ENCODE assay signal across 11 cellular contexts in the genomic region with DNA sequence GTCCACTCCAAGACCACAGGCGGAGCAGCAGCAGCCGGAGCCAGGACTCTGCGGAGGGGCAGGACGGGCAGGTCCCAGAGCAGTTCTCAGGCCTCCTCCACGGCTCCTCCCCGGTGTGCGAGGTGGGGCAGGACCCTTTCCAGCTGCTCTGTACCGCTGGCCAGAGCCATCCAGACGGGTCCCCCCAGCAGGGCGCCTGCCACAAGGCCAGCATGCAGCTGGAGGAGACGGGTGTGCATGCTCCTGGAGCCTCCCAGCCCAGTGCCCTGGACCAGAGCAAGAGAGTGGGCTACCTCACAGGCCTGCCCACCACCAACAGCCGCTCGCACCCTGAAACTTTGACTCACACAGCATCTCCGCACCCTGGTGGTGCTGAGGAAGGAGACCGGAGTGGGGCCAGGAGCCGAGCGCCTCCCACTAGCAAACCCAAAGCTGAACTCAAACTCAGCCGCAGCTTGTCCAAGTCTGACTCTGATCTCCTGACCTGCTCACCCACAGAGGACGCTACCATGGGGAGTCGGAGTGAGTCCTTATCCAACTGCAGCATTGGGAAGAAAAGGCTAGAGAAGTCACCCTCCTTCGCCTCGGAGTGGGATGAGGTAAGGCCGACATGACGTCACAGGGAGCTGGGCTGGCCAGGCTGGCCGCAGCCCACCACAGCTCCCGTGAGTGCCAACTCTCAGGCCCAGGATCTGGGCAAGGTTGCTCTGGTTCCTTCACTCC.
DNase-seq lines count a peak whose midpoint lies in the region; ATAC-seq and TF ChIP-seq lines count a peak whose summit lies in the region.
"Had no signal": no experiment of that assay in that cellular context is flagged by ENCODE, and none has a peak within 500 bp of the region (broad histone marks: within the 10 kb centered on the region; RNA-seq: fewer than 3 reads in every experiment).

No MANE protein-coding gene starts in this region.

- intact Hi-C loops in tibial artery (cut with DNase I; ENCODE audit: low total_unique reads), result loop anchor here (10.0 kb wide), 1 partner anchor 237 kb away; a partner anchor contains a TSS

- H3K27ac ChIP-seq in adipose tissue (ENCODE audit: low read depth, low read length), result peak overlapping the region; percentile 32
- peak overlapping the region; percentile 92 to 96 for H3K27ac ChIP-seq in tibial artery

- no peaks in the 10 kb centered on the region for H3K27me3 ChIP-seq in tibial artery

- peaks cover 58% of the 10 kb centered on the region for H3K4me1 Mint-ChIP-seq in nephron progenitor cell
- H3K4me1 Mint-ChIP-seq: activated naive CD8-positive, alpha-beta T cell treated with anti-CD3 and anti-CD28 coated beads, Interleukin-2, amount 10 ng/mL, durations not matched to agents 7 days and 5 days had no signal

- H3K4me3 ChIP-seq in foreskin fibroblast (ENCODE audit: low read depth in 1 of 2, low read length in 2 of 2), result peak overlapping the region; percentile 23 to 35
- H3K4me3 ChIP-seq in tibial artery, result peak overlapping the region; percentile 61 to 68

- ATAC-seq in GM21723 (IDR thresholded peaks at IDR 0.05; ENCODE audit: unreplicated experiment) (no peak), SK-N-SH treated with all-trans-retinoic acid at 6 μM for 48 hours (no peak)

- H3K4me1 ChIP-seq in tibial artery, result peaks cover 0 to 68% (median 44%) of the 10 kb centered on the region in 4 donors

- TF ChIP-seq CTCF in foreskin fibroblast (IDR thresholded peaks at IDR 0.05; ENCODE audit: low read depth, low read length) (no peak), nephron progenitor cell (IDR thresholded peaks at IDR 0.05) (no peak), tibial artery (IDR thresholded peaks at IDR 0.05) (peak; percentile 10 to 22)

- peaks cover 27% of the 10 kb centered on the region for H3K36me3 Mint-ChIP-seq in nephron progenitor cell (ENCODE audit: low read depth)
- H3K36me3 Mint-ChIP-seq: activated naive CD8-positive, alpha-beta T cell treated with anti-CD3 and anti-CD28 coated beads, Interleukin-2, amount 10 ng/mL, durations not matched to agents 7 days and 5 days had no signal

- no peaks in the 10 kb centered on the region for H3K9me3 ChIP-seq in tibial artery

- DNase-seq in foreskin fibroblast (peak in 1 of 2 donors; percentile 28), nephron progenitor cell (peak; percentile 8), tibial artery (peak; percentile 57 to 81), G401 (ENCODE audit: low spot score) (no peak), NCI-H2227 treated with DMSO at 0.1 percent for 48 hours (lab: John Stamatoyannopoulos, UW) (no peak)
- DNase-seq: activated CD4-positive, alpha-beta T cell treated with anti-CD3 and anti-CD28 coated beads for 1 hour; activated naive CD8-positive, alpha-beta T cell treated with anti-CD3 and anti-CD28 coated beads, Interleukin-2, amount 10 ng/mL, durations not matched to agents 7 days and 5 days; NCI-H146 had no signal

- WGBS in adipose tissue, 3 donors, result 39 to 68% (median 39%) methylated on average over 25 to 26 of the region's 26 CpGs

- H3K4me3 Mint-ChIP-seq in nephron progenitor cell, result peak overlapping the region; percentile 58
- H3K4me3 Mint-ChIP-seq: activated naive CD8-positive, alpha-beta T cell treated with anti-CD3 and anti-CD28 coated beads, Interleukin-2, amount 10 ng/mL, durations not matched to agents 7 days and 5 days had no signal

- H3K36me3 ChIP-seq in tibial artery, result no peaks in the 10 kb centered on the region

- no peaks in the 10 kb centered on the region for H3K9me3 Mint-ChIP-seq in nephron progenitor cell
- H3K9me3 Mint-ChIP-seq: activated naive CD8-positive, alpha-beta T cell treated with anti-CD3 and anti-CD28 coated beads, Interleukin-2, amount 10 ng/mL, durations not matched to agents 7 days and 5 days had no signal

- H3K27me3 Mint-ChIP-seq in nephron progenitor cell (ENCODE audit: low read depth, poor library complexity), result peaks cover 2% of the 10 kb centered on the region
- H3K27me3 Mint-ChIP-seq: activated naive CD8-positive, alpha-beta T cell treated with anti-CD3 and anti-CD28 coated beads, Interleukin-2, amount 10 ng/mL, durations not matched to agents 7 days and 5 days had no signal

- in situ Hi-C loops in G401 (cut with HindIII; ENCODE audit: low sequenced_read_pairs), result no loop called here

- peak overlapping the region; percentile 96 for H3K27ac Mint-ChIP-seq in nephron progenitor cell
- H3K27ac Mint-ChIP-seq: activated naive CD8-positive, alpha-beta T cell treated with anti-CD3 and anti-CD28 coated beads, Interleukin-2, amount 10 ng/mL, durations not matched to agents 7 days and 5 days had no signal

TF ChIP-seq in SK-N-SH treated with all-trans-retinoic acid at 6 μM for 48 hours, 23 proteins besides CTCF, POLR2A, EP300 and RAD21:
- TF ChIP-seq TCF4 (CRISPR knock-in tag; IDR thresholded peaks at IDR 0.05; ENCODE audit: borderline replicate concordance) (no peak), ARNTL (CRISPR knock-in tag; IDR thresholded peaks at IDR 0.05; ENCODE audit: borderline replicate concordance, low read depth) (no peak), OSR1 (CRISPR knock-in tag; IDR thresholded peaks at IDR 0.05) (no peak), ISL1 (CRISPR knock-in tag; IDR thresholded peaks at IDR 0.05) (no peak), CSDC2 (CRISPR knock-in tag; IDR thresholded peaks at IDR 0.05) (no peak), ZNF565 (CRISPR knock-in tag; conservative IDR thresholded peaks at IDR 0.05; ENCODE audit: low read depth) (no peak), ZFP3 (CRISPR knock-in tag; IDR thresholded peaks at IDR 0.05) (no peak), ZNF8 (CRISPR knock-in tag; IDR thresholded peaks at IDR 0.05) (no peak), PPARA (CRISPR knock-in tag; IDR thresholded peaks at IDR 0.05; ENCODE audit: borderline replicate concordance) (no peak), RARB (CRISPR knock-in tag; IDR thresholded peaks at IDR 0.05) (no peak), GLIS3 (CRISPR knock-in tag; IDR thresholded peaks at IDR 0.05) (no peak)
- TF ChIP-seq, protein P1, sequence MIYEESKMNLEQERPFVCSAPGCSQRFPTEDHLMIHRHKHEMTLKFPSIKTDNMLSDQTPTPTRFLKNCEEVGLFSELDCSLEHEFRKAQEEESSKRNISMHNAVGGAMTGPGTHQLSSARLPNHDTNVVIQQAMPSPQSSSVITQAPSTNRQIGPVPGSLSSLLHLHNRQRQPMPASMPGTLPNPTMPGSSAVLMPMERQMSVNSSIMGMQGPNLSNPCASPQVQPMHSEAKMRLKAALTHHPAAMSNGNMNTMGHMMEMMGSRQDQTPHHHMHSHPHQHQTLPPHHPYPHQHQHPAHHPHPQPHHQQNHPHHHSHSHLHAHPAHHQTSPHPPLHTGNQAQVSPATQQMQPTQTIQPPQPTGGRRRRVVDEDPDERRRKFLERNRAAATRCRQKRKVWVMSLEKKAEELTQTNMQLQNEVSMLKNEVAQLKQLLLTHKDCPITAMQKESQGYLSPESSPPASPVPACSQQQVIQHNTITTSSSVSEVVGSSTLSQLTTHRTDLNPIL (CRISPR knock-in tag; IDR thresholded peaks at IDR 0.05; ENCODE audit: low read depth), result no peak
- TF ChIP-seq, protein P2, sequence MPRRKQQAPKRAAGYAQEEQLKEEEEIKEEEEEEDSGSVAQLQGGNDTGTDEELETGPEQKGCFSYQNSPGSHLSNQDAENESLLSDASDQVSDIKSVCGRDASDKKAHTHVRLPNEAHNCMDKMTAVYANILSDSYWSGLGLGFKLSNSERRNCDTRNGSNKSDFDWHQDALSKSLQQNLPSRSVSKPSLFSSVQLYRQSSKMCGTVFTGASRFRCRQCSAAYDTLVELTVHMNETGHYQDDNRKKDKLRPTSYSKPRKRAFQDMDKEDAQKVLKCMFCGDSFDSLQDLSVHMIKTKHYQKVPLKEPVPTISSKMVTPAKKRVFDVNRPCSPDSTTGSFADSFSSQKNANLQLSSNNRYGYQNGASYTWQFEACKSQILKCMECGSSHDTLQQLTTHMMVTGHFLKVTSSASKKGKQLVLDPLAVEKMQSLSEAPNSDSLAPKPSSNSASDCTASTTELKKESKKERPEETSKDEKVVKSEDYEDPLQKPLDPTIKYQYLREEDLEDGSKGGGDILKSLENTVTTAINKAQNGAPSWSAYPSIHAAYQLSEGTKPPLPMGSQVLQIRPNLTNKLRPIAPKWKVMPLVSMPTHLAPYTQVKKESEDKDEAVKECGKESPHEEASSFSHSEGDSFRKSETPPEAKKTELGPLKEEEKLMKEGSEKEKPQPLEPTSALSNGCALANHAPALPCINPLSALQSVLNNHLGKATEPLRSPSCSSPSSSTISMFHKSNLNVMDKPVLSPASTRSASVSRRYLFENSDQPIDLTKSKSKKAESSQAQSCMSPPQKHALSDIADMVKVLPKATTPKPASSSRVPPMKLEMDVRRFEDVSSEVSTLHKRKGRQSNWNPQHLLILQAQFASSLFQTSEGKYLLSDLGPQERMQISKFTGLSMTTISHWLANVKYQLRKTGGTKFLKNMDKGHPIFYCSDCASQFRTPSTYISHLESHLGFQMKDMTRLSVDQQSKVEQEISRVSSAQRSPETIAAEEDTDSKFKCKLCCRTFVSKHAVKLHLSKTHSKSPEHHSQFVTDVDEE (CRISPR knock-in tag; IDR thresholded peaks at IDR 0.05), result no peak
- TF ChIP-seq, protein P3, sequence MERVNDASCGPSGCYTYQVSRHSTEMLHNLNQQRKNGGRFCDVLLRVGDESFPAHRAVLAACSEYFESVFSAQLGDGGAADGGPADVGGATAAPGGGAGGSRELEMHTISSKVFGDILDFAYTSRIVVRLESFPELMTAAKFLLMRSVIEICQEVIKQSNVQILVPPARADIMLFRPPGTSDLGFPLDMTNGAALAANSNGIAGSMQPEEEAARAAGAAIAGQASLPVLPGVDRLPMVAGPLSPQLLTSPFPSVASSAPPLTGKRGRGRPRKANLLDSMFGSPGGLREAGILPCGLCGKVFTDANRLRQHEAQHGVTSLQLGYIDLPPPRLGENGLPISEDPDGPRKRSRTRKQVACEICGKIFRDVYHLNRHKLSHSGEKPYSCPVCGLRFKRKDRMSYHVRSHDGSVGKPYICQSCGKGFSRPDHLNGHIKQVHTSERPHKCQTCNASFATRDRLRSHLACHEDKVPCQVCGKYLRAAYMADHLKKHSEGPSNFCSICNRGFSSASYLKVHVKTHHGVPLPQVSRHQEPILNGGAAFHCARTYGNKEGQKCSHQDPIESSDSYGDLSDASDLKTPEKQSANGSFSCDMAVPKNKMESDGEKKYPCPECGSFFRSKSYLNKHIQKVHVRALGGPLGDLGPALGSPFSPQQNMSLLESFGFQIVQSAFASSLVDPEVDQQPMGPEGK (CRISPR knock-in tag; IDR thresholded peaks at IDR 0.05; ENCODE audit: borderline replicate concordance), result no peak

Comparison
In these comparisons a context has a peak if more than half of its experiments do, and no peak if none do; other contexts are left out.
1. DNase-seq: peak in nephron progenitor cell (single experiment) and tibial artery (2 of 2); none in G401 (single experiment) and NCI-H2227 treated with DMSO at 0.1 percent for 48 hours (single experiment).
2. CTCF ChIP-seq: peak in tibial artery (2 of 2); none in foreskin fibroblast (single experiment) and nephron progenitor cell (single experiment).